Comparison of ENCODE assay signal across 2 cellular contexts in the genomic region with DNA sequence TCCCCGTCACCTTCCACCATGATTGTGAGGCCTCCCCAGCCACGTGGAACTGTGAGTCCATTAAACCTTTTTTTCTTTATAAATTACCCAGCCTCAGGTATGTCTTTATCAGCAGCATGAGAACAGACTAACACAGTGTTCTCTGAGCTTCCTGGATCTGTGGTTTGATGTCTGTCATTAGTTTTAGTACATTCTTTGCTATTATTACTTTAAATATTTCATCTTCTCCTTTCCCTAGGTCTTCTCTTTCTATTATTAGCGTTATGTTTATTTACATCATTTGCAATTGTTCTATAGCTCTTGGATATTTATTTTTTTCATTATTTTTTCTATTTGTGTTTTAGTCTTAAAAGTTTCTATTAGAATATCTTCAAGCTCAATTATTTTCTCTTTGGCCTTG.
A peak's percentile ranks its signal among the peaks of the same experiment; 100 is the strongest.
DNase-seq lines count a peak whose midpoint lies in the region; TF ChIP-seq lines count a peak whose summit lies in the region.
"Not testable (repeated sequence)": the region's sequence is repeated elsewhere in the genome, so short reads cannot be mapped to it uniquely, and the experiment has no call there.

No MANE protein-coding gene starts in this region.

- not testable (repeated sequence) for TF ChIP-seq CTCF in HEK293 (tag by site-specific recombination; IDR thresholded peaks at IDR 0.05); neural crest cell (conservative IDR thresholded peaks at IDR 0.05)

- not testable (repeated sequence) for H3K27ac ChIP-seq in HEK293 (ENCODE audit: extremely low read depth, low read depth, low read length)

- H3K9me3 Mint-ChIP-seq in neural crest cell = peaks cover 18% of the 10 kb centered on the region

- CTCF ChIA-PET in HEK293 (lab: Yijun Ruan, JAX) = interaction anchor here (0.7 kb wide), 1 partner anchor 1687 kb away, joined by 3 read pairs; no protein-coding TSS in a partner anchor

- H3K36me3 ChIP-seq in HEK293 (ENCODE audit: control insufficient read depth in 2 of 2, insufficient read depth in 1 of 2, low read length in 2 of 2) = not testable (repeated sequence)

- H3K4me1 ChIP-seq in HEK293 (ENCODE audit: control insufficient read depth, insufficient read depth, low read length) = not testable (repeated sequence)

- peak overlapping the region; percentile 64 for H3K27ac Mint-ChIP-seq in neural crest cell (ENCODE audit: unreplicated experiment)

- H3K9me3 ChIP-seq in HEK293 (ENCODE audit: control insufficient read depth, insufficient read depth, low read depth, low read length) = not testable (repeated sequence)

- POLR2A ChIA-PET in HEK293 (lab: Yijun Ruan, JAX) = not testable (repeated sequence)

- not testable (repeated sequence) for H3K27me3 Mint-ChIP-seq in neural crest cell (ENCODE audit: low read depth)

- not testable (repeated sequence) for H3K4me3 ChIP-seq in HEK293 (ENCODE audit: low read depth, low read length)

- not testable (repeated sequence) for H3K4me1 Mint-ChIP-seq in neural crest cell

- not testable (repeated sequence) for DNase-seq in neural crest cell (ENCODE audit: low read depth, low spot score)

- not testable (repeated sequence) for H3K4me3 Mint-ChIP-seq in neural crest cell

- not testable (repeated sequence) for H3K36me3 Mint-ChIP-seq in neural crest cell (ENCODE audit: low read depth)

TF ChIP-seq in HEK293, 187 proteins besides CTCF, POLR2A, EP300 and RAD21:
- TF ChIP-seq ZNF558 (tag by site-specific recombination; IDR thresholded peaks at IDR 0.05) = peak; percentile 90
